ENCODE assay signal across 18 cellular contexts in the genomic region with DNA sequence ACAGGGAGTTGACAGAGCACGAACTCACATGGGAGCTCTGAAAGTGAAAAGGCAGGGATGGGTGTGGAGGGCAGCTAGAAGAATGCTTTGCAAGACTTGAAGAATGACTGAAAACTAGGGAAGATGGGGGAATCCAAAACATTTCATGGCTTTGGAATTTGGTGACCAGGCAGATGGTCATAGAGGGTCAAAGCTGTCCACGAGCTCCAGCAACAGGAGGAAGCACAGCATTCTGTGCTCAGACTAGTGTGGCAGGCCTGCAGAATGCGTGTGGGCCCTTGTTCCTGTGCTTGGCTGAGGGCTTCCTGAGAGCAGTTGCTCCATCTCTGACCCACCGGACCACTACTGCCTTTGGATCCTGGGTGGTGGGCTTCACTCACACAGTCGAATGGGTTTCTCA.
DNase-seq lines count a peak whose midpoint lies in the region; ATAC-seq and TF ChIP-seq lines count a peak whose summit lies in the region.
"Had no signal": no experiment of that assay in that cellular context is flagged by ENCODE, and none has a peak within 500 bp of the region (broad histone marks: within the 10 kb centered on the region; RNA-seq: fewer than 3 reads in every experiment).

No MANE protein-coding gene starts in this region.

- no peaks in the 10 kb centered on the region for H3K36me3 ChIP-seq in SU-DHL-6 (ENCODE audit: low read length)
- H3K36me3 ChIP-seq in neural progenitor cell: no peaks in the 10 kb centered on the region
- H3K36me3 ChIP-seq: esophagus muscularis mucosa had no signal

- DNase-seq in EH (ENCODE audit: low read depth) (peak; percentile 86), fibroblast of villous mesenchyme (ENCODE audit: low read depth) (peak; percentile 25), stromal cell of bone marrow (ENCODE audit: low read depth) (peak; percentile 11), neural progenitor cell (ENCODE audit: low spot score) (no peak), natural killer cell (no peak)
- DNase-seq: activated CD8-positive, alpha-beta T cell treated with anti-CD3 and anti-CD28 coated beads for 36 hours; amniotic stem cell; C1 segment of cervical spinal cord; DND-41; NCI-H1092 had no signal

- H3K27ac ChIP-seq in SU-DHL-6 (ENCODE audit: low read depth, low read length): peak overlapping the region; percentile 94
- no peak overlapping the region for H3K27ac ChIP-seq in neural progenitor cell
- H3K27ac ChIP-seq: esophagus muscularis mucosa, SK-N-MC had no signal

- H3K9me2 ChIP-seq in SU-DHL-6 (replicated peaks; ENCODE audit: insufficient read depth, low read length): no peaks in the 10 kb centered on the region

- H2AFZ ChIP-seq in SU-DHL-6 (ENCODE audit: low read depth, low read length, severe bottlenecking): peak overlapping the region; percentile 27
- no peak overlapping the region for H2AFZ ChIP-seq in neural progenitor cell (replicated peaks)

- H3K4me1 Mint-ChIP-seq in neural progenitor cell: no peaks in the 10 kb centered on the region
- H3K4me1 Mint-ChIP-seq in natural killer cell: no peaks in the 10 kb centered on the region
- H3K4me1 Mint-ChIP-seq: neural crest cell had no signal

- H3K27ac Mint-ChIP-seq in neural progenitor cell: no peak overlapping the region
- no peak overlapping the region for H3K27ac Mint-ChIP-seq in natural killer cell
- H3K27ac Mint-ChIP-seq: activated CD8-positive, alpha-beta T cell treated with anti-CD3 and anti-CD28 coated beads for 36 hours; activated T-helper 2 cell treated with anti-CD3 and anti-CD28 coated beads, Interferon-gamma antibody, Interleukin-2, Interleukin-4, amounts not matched to agents 10 μg/mL and 5 μg/mL and 100 μg/mL, durations not matched to agents 14 hours and 24 hours and 36 hours had no signal

- no peaks in the 10 kb centered on the region for H3K36me3 Mint-ChIP-seq in neural progenitor cell
- no peaks in the 10 kb centered on the region for H3K36me3 Mint-ChIP-seq in natural killer cell

- no peaks in the 10 kb centered on the region for H3K9me3 Mint-ChIP-seq in neural progenitor cell
- no peaks in the 10 kb centered on the region for H3K9me3 Mint-ChIP-seq in natural killer cell
- H3K9me3 Mint-ChIP-seq: activated CD8-positive, alpha-beta T cell treated with anti-CD3 and anti-CD28 coated beads for 36 hours; activated T-helper 2 cell treated with anti-CD3 and anti-CD28 coated beads, Interferon-gamma antibody, Interleukin-2, Interleukin-4, amounts not matched to agents 10 μg/mL and 5 μg/mL and 100 μg/mL, durations not matched to agents 14 hours and 24 hours and 36 hours had no signal

- ATAC-seq in HG02588 (IDR thresholded peaks at IDR 0.05; ENCODE audit: unreplicated experiment) (no peak), natural killer cell (no peak), HG02763 (IDR thresholded peaks at IDR 0.05; ENCODE audit: unreplicated experiment) (no peak)
- ATAC-seq: activated CD8-positive, alpha-beta T cell treated with anti-CD3 and anti-CD28 coated beads for 36 hours had no signal

- H3K27me3 ChIP-seq in SU-DHL-6 (ENCODE audit: low read length): no peaks in the 10 kb centered on the region
- no peaks in the 10 kb centered on the region for H3K27me3 ChIP-seq in neural progenitor cell
- H3K27me3 ChIP-seq: esophagus muscularis mucosa had no signal

- H3K4me3 ChIP-seq in SU-DHL-6 (ENCODE audit: insufficient read depth, low read length, poor library complexity, severe bottlenecking) (no peak overlapping the region), fibroblast of villous mesenchyme (ENCODE audit: low read depth, low read length) (no peak overlapping the region), neural progenitor cell (no peak overlapping the region)
- H3K4me3 ChIP-seq: coronary artery, esophagus muscularis mucosa, SK-N-MC had no signal

- H3K4me3 Mint-ChIP-seq in neural progenitor cell (no peak overlapping the region), natural killer cell (no peak overlapping the region)
- H3K4me3 Mint-ChIP-seq: activated CD8-positive, alpha-beta T cell treated with anti-CD3 and anti-CD28 coated beads for 36 hours; neural crest cell had no signal

- no peak for TF ChIP-seq CTCF in SU-DHL-6 (IDR thresholded peaks at IDR 0.05; ENCODE audit: insufficient read depth, low read length, poor library complexity, severe bottlenecking)
- TF ChIP-seq CTCF in fibroblast of villous mesenchyme (IDR thresholded peaks at IDR 0.05; ENCODE audit: insufficient read depth, low read depth, low read length): no peak
- TF ChIP-seq CTCF in neural progenitor cell (IDR thresholded peaks at IDR 0.05): no peak
- no peak for TF ChIP-seq CTCF in natural killer cell (IDR thresholded peaks at IDR 0.05)

- H3K9me3 ChIP-seq in SU-DHL-6 (ENCODE audit: insufficient read depth, low read length) (no peaks in the 10 kb centered on the region), neural progenitor cell (ENCODE audit: low read depth) (no peaks in the 10 kb centered on the region)
- H3K9me3 ChIP-seq: esophagus muscularis mucosa had no signal

- H4K20me1 ChIP-seq in SU-DHL-6 (ENCODE audit: low read depth, low read length) (no peaks in the 10 kb centered on the region), neural progenitor cell (ENCODE audit: low read depth) (no peaks in the 10 kb centered on the region)

- peak overlapping the region; percentile 34 for H3K9ac ChIP-seq in SU-DHL-6 (ENCODE audit: low read length)
- H3K9ac ChIP-seq in neural progenitor cell: no peak overlapping the region

- intact Hi-C loops in natural killer cell (cut with micrococcal nuclease): no loop called here

- H3K4me1 ChIP-seq in neural progenitor cell: no peaks in the 10 kb centered on the region
- H3K4me1 ChIP-seq: esophagus muscularis mucosa had no signal

- H3F3A ChIP-seq in SU-DHL-6 (ENCODE audit: insufficient read depth) (peaks cover 75% of the 10 kb centered on the region), neural progenitor cell (ENCODE audit: low read depth) (no peaks in the 10 kb centered on the region)

- H3K27me3 Mint-ChIP-seq in neural progenitor cell (ENCODE audit: insufficient read depth, low read depth) (no peaks in the 10 kb centered on the region), natural killer cell (ENCODE audit: low read depth in 2 of 2) (no peaks in the 10 kb centered on the region)
- H3K27me3 Mint-ChIP-seq: activated CD8-positive, alpha-beta T cell treated with anti-CD3 and anti-CD28 coated beads for 36 hours had no signal

- H3K4me2 ChIP-seq in SU-DHL-6 (ENCODE audit: low read depth, low read length, poor library complexity, severe bottlenecking) (peak overlapping the region; percentile 64), neural progenitor cell (no peak overlapping the region)

- H3K79me2 ChIP-seq in SU-DHL-6 (ENCODE audit: insufficient read depth, low read length) (no peaks in the 10 kb centered on the region), neural progenitor cell (ENCODE audit: low read depth) (no peaks in the 10 kb centered on the region)

Comparison
In these comparisons a context has a peak if more than half of its experiments do, and no peak if none do; other contexts are left out.
1. DNase-seq: peak in EH (single experiment), fibroblast of villous mesenchyme (single experiment) and stromal cell of bone marrow (single experiment); none in neural progenitor cell (single experiment) and natural killer cell (single experiment).